In genomic region chr5:141878771-141879759, GRCh38 we compare ENCODE assay signal across 8 cellular contexts. TPM values are rescaled to one million over a fixed set of nuclear protein-coding genes. Genes with fewer than 3 reads are reported as not detected.
A peak's percentile ranks its signal among the peaks of the same experiment; 100 is the strongest.
DNase-seq lines count a peak whose midpoint lies in the region; ATAC-seq and TF ChIP-seq lines count a peak whose summit lies in the region.

No MANE protein-coding gene starts in this region.

- H3K4me3 Mint-ChIP-seq in activated CD4-positive, alpha-beta T cell treated with anti-CD3 and anti-CD28 coated beads for 36 hours = peak overlapping the region; percentile 59

- intact Hi-C loops in activated CD4-positive, alpha-beta T cell treated with anti-CD3 and anti-CD28 coated beads for 36 hours (cut with DNase I, micrococcal nuclease) = loop anchor here (1.0 to 5.0 kb wide), 8 partner anchors 30 to 214 kb away; partner anchors contain the start of gene RNF14 (in 1 of the 2)

- POLR2A ChIA-PET in activated CD4-positive, alpha-beta T cell treated with anti-CD3 and anti-CD28 coated beads for 36 hours (lab: Charles Lee) = interaction anchor here (0.7 to 1.2 kb wide), 3 partner anchors 28 to 187 kb away, joined by 3 read pairs; no protein-coding TSS in a partner anchor

- H3K9me3 Mint-ChIP-seq in activated CD4-positive, alpha-beta T cell treated with anti-CD3 and anti-CD28 coated beads for 36 hours (ENCODE audit: low read depth) = no peaks in the 10 kb centered on the region

- no peak overlapping the region for H3K27ac Mint-ChIP-seq in activated CD4-positive, alpha-beta T cell treated with anti-CD3 and anti-CD28 coated beads for 36 hours

- ATAC-seq in GM19023 (IDR thresholded peaks at IDR 0.05; ENCODE audit: unreplicated experiment) (peak; percentile 90), HG03354 (IDR thresholded peaks at IDR 0.05; ENCODE audit: poor library complexity, severe bottlenecking, unreplicated experiment) (peak; percentile 79)
- ATAC-seq in activated CD4-positive, alpha-beta T cell treated with anti-CD3 and anti-CD28 coated beads for 36 hours = peak; percentile 90

- TF ChIP-seq CTCF in AG09319 (IDR thresholded peaks at IDR 0.05; ENCODE audit: low read depth, low read length) (peak; percentile 99), choroid plexus epithelial cell (conservative IDR thresholded peaks at IDR 0.05; ENCODE audit: low read depth, low read length) (peak; percentile 99)

- H3K4me3 ChIP-seq in choroid plexus epithelial cell (ENCODE audit: low read depth, low read length) = no peak overlapping the region

- no peaks in the 10 kb centered on the region for H3K36me3 Mint-ChIP-seq in activated CD4-positive, alpha-beta T cell treated with anti-CD3 and anti-CD28 coated beads for 36 hours (ENCODE audit: low read depth)

- H3K4me1 Mint-ChIP-seq in activated CD4-positive, alpha-beta T cell treated with anti-CD3 and anti-CD28 coated beads for 36 hours = peaks cover 19% of the 10 kb centered on the region

- H3K27me3 Mint-ChIP-seq in activated CD4-positive, alpha-beta T cell treated with anti-CD3 and anti-CD28 coated beads for 36 hours = peaks cover 65% of the 10 kb centered on the region

- CTCF ChIA-PET in activated CD4-positive, alpha-beta T cell treated with anti-CD3 and anti-CD28 coated beads for 36 hours (lab: Charles Lee) = interaction anchor here (0.5 to 7.6 kb wide), 52 partner anchors 10 to 560 kb away, joined by 3 to 114 read pairs (median 4); partner anchors contain the start of genes ARAP3, HDAC3, PCDH12 and RELL2

- peak; percentile 60 for DNase-seq in AG09319 (ENCODE audit: extremely low read depth, low read depth)
- peak; percentile 72 for DNase-seq in NCI-H510A (lab: John Stamatoyannopoulos, UW)
- peak; percentile 93 for DNase-seq in activated CD4-positive, alpha-beta T cell treated with anti-CD3 and anti-CD28 coated beads for 36 hours
- DNase-seq in choroid plexus epithelial cell (ENCODE audit: low read depth) = peak; percentile 88
- DNase-seq in kidney tubule cell (ENCODE audit: low spot score) = peak; percentile 92
- DNase-seq in stimulated activated CD4-positive, alpha-beta T cell treated with anti-CD3 and anti-CD28 coated beads, Interleukin-15, amount 100 ng/mL, for 48 hours (ENCODE audit: low read depth in 2 of 2) = peak; percentile 79 to 85

RNA-seq across cellular contexts. Expression of gene PCDH1, which starts 0.9 kb away (rescaled TPM):
- total RNA-seq in activated CD4-positive, alpha-beta T cell treated with anti-CD3 and anti-CD28 coated beads for 36 hours = not detected

RNA-seq across cellular contexts. Expression of gene DELE1, which starts 44.6 kb away (rescaled TPM):
- 10 to 100 TPM; 48.7 to 56.1 TPM for total RNA-seq in activated CD4-positive, alpha-beta T cell treated with anti-CD3 and anti-CD28 coated beads for 36 hours
